Comparison of ENCODE assay signal across 2 cellular contexts in the genomic region with DNA sequence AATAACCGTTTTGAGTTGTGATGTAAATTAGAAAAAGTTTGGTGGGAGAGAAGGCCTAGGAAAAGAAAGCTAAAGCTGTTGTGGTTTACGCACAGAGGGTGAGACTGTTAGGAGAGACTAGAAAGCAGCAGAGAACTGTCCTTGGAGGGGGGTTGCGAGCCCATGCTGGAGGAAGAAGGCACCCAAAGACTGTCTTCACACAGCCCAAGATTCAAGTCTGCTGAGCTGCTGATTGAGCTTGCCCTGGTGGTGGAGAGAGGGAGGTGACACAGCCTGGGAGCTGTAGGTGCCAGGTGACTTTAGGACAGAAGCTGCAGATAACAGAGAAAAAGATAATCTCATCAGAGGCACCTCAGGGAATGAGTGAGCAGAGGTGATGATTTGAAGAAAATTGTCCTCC.
TF ChIP-seq lines count a peak whose summit lies in the region.

No MANE protein-coding gene starts in this region.

TF ChIP-seq in HEK293T, 16 proteins besides CTCF, POLR2A, EP300 and RAD21 (continued from another document):
- no peak for TF ChIP-seq ELF4 (IDR thresholded peaks at IDR 0.05)
- TF ChIP-seq ARNT (IDR thresholded peaks at IDR 0.05), result no peak
- no peak for TF ChIP-seq NFRKB (IDR thresholded peaks at IDR 0.05)
- no peak for TF ChIP-seq LEF1 (IDR thresholded peaks at IDR 0.05; ENCODE audit: borderline replicate concordance)
- TF ChIP-seq ZNF384 (IDR thresholded peaks at IDR 0.05), result no peak
- TF ChIP-seq TARDBP (IDR thresholded peaks at IDR 0.05), result no peak
- no peak for TF ChIP-seq SP1 (IDR thresholded peaks at IDR 0.05)
- no peak for TF ChIP-seq HDGF (IDR thresholded peaks at IDR 0.05; ENCODE audit: borderline replicate concordance)
- TF ChIP-seq FOXK2 (IDR thresholded peaks at IDR 0.05), result no peak
- no peak for TF ChIP-seq FOXM1 (IDR thresholded peaks at IDR 0.05; ENCODE audit: borderline replicate concordance)
- no peak for TF ChIP-seq CTBP1 (IDR thresholded peaks at IDR 0.05; ENCODE audit: borderline replicate concordance)
- TF ChIP-seq SUZ12 (IDR thresholded peaks at IDR 0.05), result no peak
- TF ChIP-seq FOXA1 (IDR thresholded peaks at IDR 0.05), result no peak
- TF ChIP-seq BHLHE40 (IDR thresholded peaks at IDR 0.05; ENCODE audit: borderline replicate concordance), result no peak
TF ChIP-seq in HEK293T: peak in this region for 0.

TF ChIP-seq in K562, 482 proteins besides CTCF, POLR2A, EP300 and RAD21 (continued from another document):
- TF ChIP-seq KLF10 (CRISPR knock-in tag; IDR thresholded peaks at IDR 0.05) (no peak), ZFPM2 (CRISPR knock-in tag; IDR thresholded peaks at IDR 0.05) (no peak), ZBTB7A (IDR thresholded peaks at IDR 0.05; ENCODE audit: borderline replicate concordance, control insufficient read depth, low read depth, low read length) (no peak), KDM2B (CRISPR knock-in tag; IDR thresholded peaks at IDR 0.05) (no peak), SIRT6 (IDR thresholded peaks at IDR 0.05; ENCODE audit: low read depth, low read length) (no peak)
- TF ChIP-seq, protein P1, sequence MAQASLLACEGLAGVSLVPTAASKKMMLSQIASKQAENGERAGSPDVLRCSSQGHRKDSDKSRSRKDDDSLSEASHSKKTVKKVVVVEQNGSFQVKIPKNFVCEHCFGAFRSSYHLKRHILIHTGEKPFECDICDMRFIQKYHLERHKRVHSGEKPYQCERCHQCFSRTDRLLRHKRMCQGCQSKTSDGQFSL (CRISPR knock-in tag; IDR thresholded peaks at IDR 0.05), result no peak
- TF ChIP-seq, protein P1 (tag; IDR thresholded peaks at IDR 0.05), result no peak
- TF ChIP-seq, protein P2, sequence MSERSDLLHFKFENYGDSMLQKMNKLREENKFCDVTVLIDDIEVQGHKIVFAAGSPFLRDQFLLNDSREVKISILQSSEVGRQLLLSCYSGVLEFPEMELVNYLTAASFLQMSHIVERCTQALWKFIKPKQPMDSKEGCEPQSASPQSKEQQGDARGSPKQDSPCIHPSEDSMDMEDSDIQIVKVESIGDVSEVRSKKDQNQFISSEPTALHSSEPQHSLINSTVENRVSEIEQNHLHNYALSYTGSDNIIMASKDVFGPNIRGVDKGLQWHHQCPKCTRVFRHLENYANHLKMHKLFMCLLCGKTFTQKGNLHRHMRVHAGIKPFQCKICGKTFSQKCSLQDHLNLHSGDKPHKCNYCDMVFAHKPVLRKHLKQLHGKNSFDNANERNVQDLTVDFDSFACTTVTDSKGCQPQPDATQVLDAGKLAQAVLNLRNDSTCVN (CRISPR knock-in tag; IDR thresholded peaks at IDR 0.05), result no peak
